ENCODE assay signal across 2 cellular contexts in genomic region chr13:52399708-52400107, GRCh38.
TF ChIP-seq lines count a peak whose summit lies in the region.

No MANE protein-coding gene starts in this region.

TF ChIP-seq in A549, 52 proteins besides CTCF, POLR2A, EP300 and RAD21:
- no peak for TF ChIP-seq FOSB (CRISPR knock-in tag; IDR thresholded peaks at IDR 0.05)
- no peak for TF ChIP-seq FOXS1 (CRISPR knock-in tag; IDR thresholded peaks at IDR 0.05)
- TF ChIP-seq RCOR1 (IDR thresholded peaks at IDR 0.05; ENCODE audit: low read depth, low read length) = no peak
- TF ChIP-seq MAFK (IDR thresholded peaks at IDR 0.05; ENCODE audit: partially characterized antibody) = no peak
- no peak for TF ChIP-seq USF2 (IDR thresholded peaks at IDR 0.05)
- TF ChIP-seq JUNB (IDR thresholded peaks at IDR 0.05) = no peak
- no peak for TF ChIP-seq PBX3 (IDR thresholded peaks at IDR 0.05)
- TF ChIP-seq JUN (IDR thresholded peaks at IDR 0.05) = no peak
- TF ChIP-seq POLR2AphosphoS2 (conservative IDR thresholded peaks at IDR 0.05; ENCODE audit: low read length) = no peak
- TF ChIP-seq NR3C1 (IDR thresholded peaks at IDR 0.05) = no peak
- no peak for TF ChIP-seq ZSCAN20 (CRISPR knock-in tag; IDR thresholded peaks at IDR 0.05)
- TF ChIP-seq CBX2 (IDR thresholded peaks at IDR 0.05; ENCODE audit: borderline replicate concordance, low read depth) = no peak
- no peak for TF ChIP-seq ESRRA (IDR thresholded peaks at IDR 0.05; ENCODE audit: borderline replicate concordance, low read length)
- no peak for TF ChIP-seq SMC3 (IDR thresholded peaks at IDR 0.05)

TF ChIP-seq in GM12878, 131 proteins besides CTCF, POLR2A, EP300 and RAD21:
- no peak for TF ChIP-seq FOXM1 (IDR thresholded peaks at IDR 0.05; ENCODE audit: low read depth, low read length)
- no peak for TF ChIP-seq SUZ12 (IDR thresholded peaks at IDR 0.05; ENCODE audit: unreplicated experiment)
- no peak for TF ChIP-seq BCL3 (IDR thresholded peaks at IDR 0.05; ENCODE audit: borderline replicate concordance, insufficient read depth, low read depth, low read length, poor library complexity, severe bottlenecking)
- TF ChIP-seq SP1 (IDR thresholded peaks at IDR 0.05; ENCODE audit: low read depth, low read length) = no peak
- no peak for TF ChIP-seq CREM (IDR thresholded peaks at IDR 0.05; ENCODE audit: low read depth)
- no peak for TF ChIP-seq SPI1 (IDR thresholded peaks at IDR 0.05; ENCODE audit: borderline replicate concordance, insufficient read depth, low read depth, low read length)
- TF ChIP-seq CBX3 (IDR thresholded peaks at IDR 0.05; ENCODE audit: borderline replicate concordance, low read depth) = no peak
- no peak for TF ChIP-seq BMI1 (IDR thresholded peaks at IDR 0.05; ENCODE audit: borderline replicate concordance)
- TF ChIP-seq RELA (IDR thresholded peaks at IDR 0.05; ENCODE audit: borderline replicate concordance, partially characterized antibody) = no peak
- no peak for TF ChIP-seq POU2F2 (IDR thresholded peaks at IDR 0.05; ENCODE audit: borderline replicate concordance, low read depth, low read length)
- TF ChIP-seq NBN (IDR thresholded peaks at IDR 0.05) = no peak
- no peak for TF ChIP-seq CHD4 (IDR thresholded peaks at IDR 0.05)
- no peak for TF ChIP-seq BCLAF1 (IDR thresholded peaks at IDR 0.05)
